Comparison of ENCODE assay signal across 2 cellular contexts in genomic region chr3:111594781-111595180, GRCh38.
TF ChIP-seq lines count a peak whose summit lies in the region.

No MANE protein-coding gene starts in this region.

TF ChIP-seq in SK-N-SH, 30 proteins besides CTCF, POLR2A, EP300 and RAD21:
- TF ChIP-seq PBX3 (IDR thresholded peaks at IDR 0.05) (no peak), MXI1 (IDR thresholded peaks at IDR 0.05; ENCODE audit: low read depth, low read length) (no peak), RFX5 (IDR thresholded peaks at IDR 0.05; ENCODE audit: low read length) (no peak), NFIC (IDR thresholded peaks at IDR 0.05; ENCODE audit: borderline replicate concordance) (no peak), RCOR1 (IDR thresholded peaks at IDR 0.05; ENCODE audit: low read length) (no peak), TAF1 (IDR thresholded peaks at IDR 0.05; ENCODE audit: borderline replicate concordance, low read depth, low read length) (no peak), USF1 (IDR thresholded peaks at IDR 0.05; ENCODE audit: borderline replicate concordance, low read depth) (no peak), EZH2phosphoT487 (IDR thresholded peaks at IDR 0.05; ENCODE audit: borderline replicate concordance, low read depth) (no peak), MEF2A (IDR thresholded peaks at IDR 0.05; ENCODE audit: borderline replicate concordance, low read depth) (no peak), POLR2AphosphoS5 (IDR thresholded peaks at IDR 0.05; ENCODE audit: low read depth, low read length) (no peak), FOSL2 (IDR thresholded peaks at IDR 0.05; ENCODE audit: borderline replicate concordance, low read depth) (no peak)

TF ChIP-seq in SK-N-SH treated with all-trans-retinoic acid at 6 μM for 48 hours, 23 proteins besides CTCF, POLR2A, EP300 and RAD21:
- TF ChIP-seq TSHZ2 (CRISPR knock-in tag; IDR thresholded peaks at IDR 0.05) (no peak), CREB5 (CRISPR knock-in tag; IDR thresholded peaks at IDR 0.05; ENCODE audit: low read depth) (no peak), CSRNP3 (CRISPR knock-in tag; IDR thresholded peaks at IDR 0.05) (no peak), PPARA (CRISPR knock-in tag; IDR thresholded peaks at IDR 0.05; ENCODE audit: borderline replicate concordance) (no peak), TOX (CRISPR knock-in tag; IDR thresholded peaks at IDR 0.05; ENCODE audit: borderline replicate concordance) (no peak), ZFP30 (CRISPR knock-in tag; IDR thresholded peaks at IDR 0.05) (no peak), TCF4 (CRISPR knock-in tag; IDR thresholded peaks at IDR 0.05; ENCODE audit: borderline replicate concordance) (no peak)
